ENCODE assay signal across 12 cellular contexts in genomic region chr14:103653802-103654201, GRCh38. TPM values are rescaled to one million over a fixed set of nuclear protein-coding genes. Genes with fewer than 3 reads are reported as not detected.
DNase-seq lines count a peak whose midpoint lies in the region; ATAC-seq and TF ChIP-seq lines count a peak whose summit lies in the region.
"Had no signal": no experiment of that assay in that cellular context is flagged by ENCODE, and none has a peak within 500 bp of the region (broad histone marks: within the 10 kb centered on the region; RNA-seq: fewer than 3 reads in every experiment).

No MANE protein-coding gene starts in this region.

- TF ChIP-seq CTCF in SK-N-SH (IDR thresholded peaks at IDR 0.05) = no peak
- TF ChIP-seq CTCF in ascending aorta (IDR thresholded peaks at IDR 0.05) = no peak
- no peak for TF ChIP-seq CTCF in left lung (IDR thresholded peaks at IDR 0.05)

- POLR2A ChIA-PET in SK-N-SH (lab: Yijun Ruan, JAX) = no interaction called here

- CTCF ChIA-PET in SK-N-SH (lab: Yijun Ruan, JAX) = interaction anchor here (1.3 kb wide), 1 partner anchor 23 kb away, joined by 5 read pairs; no protein-coding TSS in a partner anchor

- H3K4me1 ChIP-seq in SK-N-SH (ENCODE audit: control insufficient read depth in 1 of 2, insufficient read depth in 2 of 2, low read depth in 1 of 2, low read length in 1 of 2) = peaks cover 8 to 18% of the 10 kb centered on the region in 2 experiments; a peak in 2 of 4 replicates
- H3K4me1 ChIP-seq in ascending aorta = peaks cover 15 to 30% of the 10 kb centered on the region in 2 donors
- H3K4me1 ChIP-seq in left lung = peaks cover 14 to 70% of the 10 kb centered on the region in 2 donors

- no peak overlapping the region for H3K4me3 Mint-ChIP-seq in stimulated activated memory B cell treated with anti-CD40 and anti-IgM and Interleukin-4, amounts not matched to agents 10 μg/mL and 1 μg/mL and 100 μg/mL, for 72 hours

- no peak overlapping the region for H3K4me3 ChIP-seq in SK-N-SH (ENCODE audit: low read depth in 2 of 2, low read length in 1 of 2)
- peak overlapping the region in 1 of 2 donors; percentile 24 for H3K4me3 ChIP-seq in ascending aorta
- no peak overlapping the region for H3K4me3 ChIP-seq in left lung

- intact Hi-C loops in ascending aorta (cut with DNase I) (no loop called here), left lung (cut with DNase I) (no loop called here)

- H3K27ac ChIP-seq in SK-N-SH (ENCODE audit: low read depth in 2 of 2, low read length in 1 of 2) (peak overlapping the region in 1 of 2 experiments; percentile 58; a peak in 2 of 4 replicates), ascending aorta (peak overlapping the region; percentile 51 to 71), left lung (peak overlapping the region; percentile 14 to 21)

- TF ChIP-seq EP300 in SK-N-SH (IDR thresholded peaks at IDR 0.05; ENCODE audit: borderline replicate concordance in 1 of 2, low read depth in 1 of 2, low read length in 1 of 2) = no peak

- WGBS in SK-N-SH (ENCODE audit: low lambda C conversion rate) = 84% methylated on average over 4 of the region's 4 CpGs

- peaks cover 95% of the 10 kb centered on the region for H3K79me2 ChIP-seq in SK-N-SH (ENCODE audit: insufficient read depth)

- peak overlapping the region; percentile 28 for H3K27ac Mint-ChIP-seq in stimulated activated memory B cell treated with anti-CD40 and anti-IgM and Interleukin-4, amounts not matched to agents 10 μg/mL and 1 μg/mL and 100 μg/mL, for 72 hours

- H3K4me2 ChIP-seq in SK-N-SH = no peak overlapping the region

- peaks cover 87% of the 10 kb centered on the region for H4K20me1 ChIP-seq in SK-N-SH (ENCODE audit: insufficient read depth)

- H3K9me3 Mint-ChIP-seq in stimulated activated memory B cell treated with anti-CD40 and anti-IgM and Interleukin-4, amounts not matched to agents 10 μg/mL and 1 μg/mL and 100 μg/mL, for 72 hours = no peaks in the 10 kb centered on the region

- H3K9me3 ChIP-seq in SK-N-SH (no peaks in the 10 kb centered on the region), ascending aorta (no peaks in the 10 kb centered on the region), left lung (no peaks in the 10 kb centered on the region)

- H3F3A ChIP-seq in SK-N-SH (replicated peaks; ENCODE audit: insufficient read depth) = peaks cover 7% of the 10 kb centered on the region

- no peaks in the 10 kb centered on the region for H3K27me3 Mint-ChIP-seq in stimulated activated memory B cell treated with anti-CD40 and anti-IgM and Interleukin-4, amounts not matched to agents 10 μg/mL and 1 μg/mL and 100 μg/mL, for 72 hours

- peak; percentile 38 for ATAC-seq in SK-N-SH treated with all-trans-retinoic acid at 6 μM for 48 hours
- ATAC-seq in left lung = no peak
- no peak for ATAC-seq in stimulated activated memory B cell treated with anti-CD40 and anti-IgM and Interleukin-4, amounts not matched to agents 10 μg/mL and 1 μg/mL and 100 μg/mL, for 72 hours
- no peak for ATAC-seq in HG03175 (IDR thresholded peaks at IDR 0.05; ENCODE audit: unreplicated experiment)

- H3K36me3 ChIP-seq in SK-N-SH (replicated peaks in 1 of 2; ENCODE audit: control insufficient read depth in 1 of 2, insufficient read depth in 2 of 2, low read length in 1 of 2) = peaks cover 32 to 43% of the 10 kb centered on the region in 2 experiments
- peaks cover 31 to 42% of the 10 kb centered on the region in 2 donors for H3K36me3 ChIP-seq in ascending aorta
- peaks cover 3 to 47% of the 10 kb centered on the region in 2 donors for H3K36me3 ChIP-seq in left lung

- no peak for DNase-seq in SK-N-SH
- DNase-seq in ascending aorta (ENCODE audit: low spot score in 2 of 2) = no peak
- DNase-seq in left lung = no peak
- no peak for DNase-seq in NCI-H82 (lab: John Stamatoyannopoulos, UW)
- no peak for DNase-seq in globus pallidus (ENCODE audit: low spot score)
- DNase-seq: activated CD8-positive, alpha-beta memory T cell treated with anti-CD3 and anti-CD28 coated beads, Interleukin-2, amount 50 U/mL, for 4 hours; hypothalamus; NCI-H1436; NCI-H524 had no signal

- H3K36me3 Mint-ChIP-seq in stimulated activated memory B cell treated with anti-CD40 and anti-IgM and Interleukin-4, amounts not matched to agents 10 μg/mL and 1 μg/mL and 100 μg/mL, for 72 hours = peaks cover 31% of the 10 kb centered on the region

- no peak for TF ChIP-seq RAD21 in SK-N-SH (IDR thresholded peaks at IDR 0.05; ENCODE audit: low read length)

- peaks cover 21% of the 10 kb centered on the region for H3K4me1 Mint-ChIP-seq in stimulated activated memory B cell treated with anti-CD40 and anti-IgM and Interleukin-4, amounts not matched to agents 10 μg/mL and 1 μg/mL and 100 μg/mL, for 72 hours

- H3K9ac ChIP-seq in SK-N-SH = no peak overlapping the region

- H3K9me2 ChIP-seq in SK-N-SH = no peaks in the 10 kb centered on the region

- H2AFZ ChIP-seq in SK-N-SH (ENCODE audit: low read depth) = no peak overlapping the region

- H3K27me3 ChIP-seq in SK-N-SH (ENCODE audit: insufficient read depth) (no peaks in the 10 kb centered on the region), ascending aorta (no peaks in the 10 kb centered on the region), left lung (no peaks in the 10 kb centered on the region)

TF ChIP-seq in SK-N-SH treated with all-trans-retinoic acid at 6 μM for 48 hours, 23 proteins besides CTCF, POLR2A, EP300 and RAD21 (continues in another document):
- TF ChIP-seq RARB (CRISPR knock-in tag; IDR thresholded peaks at IDR 0.05) (no peak), PPARA (CRISPR knock-in tag; IDR thresholded peaks at IDR 0.05; ENCODE audit: borderline replicate concordance) (no peak), ARNTL (CRISPR knock-in tag; IDR thresholded peaks at IDR 0.05; ENCODE audit: borderline replicate concordance, low read depth) (no peak), ZC3H10 (CRISPR knock-in tag; IDR thresholded peaks at IDR 0.05) (no peak), OSR1 (CRISPR knock-in tag; IDR thresholded peaks at IDR 0.05) (no peak), ZNF70 (CRISPR knock-in tag; IDR thresholded peaks at IDR 0.05) (no peak), TOX (CRISPR knock-in tag; IDR thresholded peaks at IDR 0.05; ENCODE audit: borderline replicate concordance) (no peak), PATZ1 (CRISPR knock-in tag; IDR thresholded peaks at IDR 0.05; ENCODE audit: borderline replicate concordance) (no peak), BACH2 (CRISPR knock-in tag; IDR thresholded peaks at IDR 0.05; ENCODE audit: borderline replicate concordance) (no peak), ESRRG (CRISPR knock-in tag; IDR thresholded peaks at IDR 0.05) (no peak), ZFP30 (CRISPR knock-in tag; IDR thresholded peaks at IDR 0.05) (no peak)

TF ChIP-seq in SK-N-SH, 30 proteins besides CTCF, POLR2A, EP300 and RAD21:
- TF ChIP-seq MEF2A (IDR thresholded peaks at IDR 0.05; ENCODE audit: borderline replicate concordance, low read depth) = no peak
- no peak for TF ChIP-seq FOXJ3 (CRISPR knock-in tag; IDR thresholded peaks at IDR 0.05)
- no peak for TF ChIP-seq ELF1 (IDR thresholded peaks at IDR 0.05)
- no peak for TF ChIP-seq RXRA (IDR thresholded peaks at IDR 0.05; ENCODE audit: borderline replicate concordance, low read depth)
- TF ChIP-seq PBX3 (IDR thresholded peaks at IDR 0.05) = no peak

RNA-seq across cellular contexts. Expression of gene KLC1, which starts 24.8 kb away (rescaled TPM):
- 211 and 308 TPM in 2 replicates for polyA plus RNA-seq in SK-N-SH (2012; rRNA removed)
- 210 and 230 TPM in 2 replicates for polyA plus RNA-seq in SK-N-SH (2012; cell fraction: cytosol; rRNA removed)
- 366 and 455 TPM in 2 replicates for polyA plus RNA-seq in SK-N-SH (2012; cell fraction: nucleus; rRNA removed)
- total RNA-seq in ascending aorta (302 TPM), left lung (100 to 1,000 TPM; 152 to 167 TPM)
